In genomic region chr15:67882487-67883227, GRCh38 we compare ENCODE assay signal across 11 cellular contexts. TPM values are rescaled to one million over a fixed set of nuclear protein-coding genes. Genes with fewer than 3 reads are reported as not detected.
A peak's percentile ranks its signal among the peaks of the same experiment; 100 is the strongest.
DNase-seq lines count a peak whose midpoint lies in the region; ATAC-seq and TF ChIP-seq lines count a peak whose summit lies in the region.
"Had no signal": no experiment of that assay in that cellular context is flagged by ENCODE, and none has a peak within 500 bp of the region (broad histone marks: within the 10 kb centered on the region; RNA-seq: fewer than 3 reads in every experiment).

No MANE protein-coding gene starts in this region.

- DNase-seq in MCF 10A (ENCODE audit: unreplicated experiment) (no peak), breast epithelium (ENCODE audit: low spot score in 2 of 2) (no peak), iris pigment epithelial cell (ENCODE audit: low read depth) (peak; percentile 44), vagina (ENCODE audit: extremely low spot score in 2 of 2) (no peak), omental fat pad (ENCODE audit: low spot score) (no peak)
- DNase-seq: BE2C, SHP77 treated with DMSO at 0.1 percent for 48 hours had no signal

- no peak for TF ChIP-seq POLR2A in breast epithelium (IDR thresholded peaks at IDR 0.05)
- no peak for TF ChIP-seq POLR2A in vagina (IDR thresholded peaks at IDR 0.05)

- no peak overlapping the region for H3K4me3 Mint-ChIP-seq in MCF 10A (ENCODE audit: unreplicated experiment)

- H3K4me3 ChIP-seq in breast epithelium (no peak overlapping the region), vagina (no peak overlapping the region)

- H3K4me1 Mint-ChIP-seq in MCF 10A (ENCODE audit: insufficient read depth, unreplicated experiment): peaks cover 39% of the 10 kb centered on the region

- H3K27me3 ChIP-seq in breast epithelium: no peaks in the 10 kb centered on the region
- H3K27me3 ChIP-seq in vagina: no peaks in the 10 kb centered on the region
- H3K27me3 ChIP-seq: BE2C had no signal

- H3K9me3 Mint-ChIP-seq in MCF 10A (ENCODE audit: unreplicated experiment): peaks cover 1% of the 10 kb centered on the region

- no peaks in the 10 kb centered on the region for H3K36me3 Mint-ChIP-seq in MCF 10A (ENCODE audit: insufficient read depth, unreplicated experiment)

- peak overlapping the region in 1 of 2 donors; percentile 36 for H3K27ac ChIP-seq in breast epithelium
- H3K27ac ChIP-seq in vagina: peak overlapping the region; percentile 81

- TF ChIP-seq CTCF in MCF 10A (IDR thresholded peaks at IDR 0.05; ENCODE audit: unreplicated experiment): no peak
- TF ChIP-seq CTCF in breast epithelium (IDR thresholded peaks at IDR 0.05): no peak
- no peak for TF ChIP-seq CTCF in vagina (IDR thresholded peaks at IDR 0.05)
- no peak for TF ChIP-seq CTCF in omental fat pad (IDR thresholded peaks at IDR 0.05)

- H3K4me1 ChIP-seq in breast epithelium (no peaks in the 10 kb centered on the region), vagina (peaks cover 28% of the 10 kb centered on the region)
- H3K4me1 ChIP-seq: BE2C had no signal

- H3K27me3 Mint-ChIP-seq in MCF 10A (ENCODE audit: insufficient read depth, unreplicated experiment): no peaks in the 10 kb centered on the region

- no TSS peak for BruUV-seq in MCF 10A (replicated peaks; lab: Mats Ljungman, UMichigan)

- POLR2A ChIA-PET in MCF 10A (lab: Yijun Ruan, JAX): interaction anchor here (0.7 to 5.5 kb wide), 13 partner anchors 8 to 1528 kb away, joined by 3 to 38 read pairs (median 4); partner anchors contain the start of gene PIAS1

- H3K9me3 ChIP-seq in breast epithelium (no peaks in the 10 kb centered on the region), vagina (no peaks in the 10 kb centered on the region)
- H3K9me3 ChIP-seq: BE2C had no signal

- intact Hi-C loops in MCF 10A (cut with micrococcal nuclease) (loop anchor here (5.0 kb wide), 1 partner anchor 60 kb away; no protein-coding TSS in a partner anchor), breast epithelium (cut with DNase I; ENCODE audit: low total_unique reads) (no loop called here), vagina (cut with DNase I) (no loop called here)

- ATAC-seq in SK-N-SH treated with all-trans-retinoic acid at 6 μM for 48 hours: peak; percentile 74
- ATAC-seq in GM21529 (IDR thresholded peaks at IDR 0.05; ENCODE audit: unreplicated experiment): no peak
- ATAC-seq in omental fat pad (ENCODE audit: low FRiP score): no peak
- ATAC-seq in HG02938 (IDR thresholded peaks at IDR 0.05; ENCODE audit: unreplicated experiment): no peak

- CTCF ChIA-PET in MCF 10A (lab: Yijun Ruan, JAX): interaction anchor here (0.9 to 2.6 kb wide), 4 partner anchors 19 to 273 kb away, joined by 3 to 8 read pairs (median 4); no protein-coding TSS in a partner anchor

- no peaks in the 10 kb centered on the region for H3K36me3 ChIP-seq in breast epithelium
- H3K36me3 ChIP-seq in vagina: no peaks in the 10 kb centered on the region
- H3K36me3 ChIP-seq: BE2C had no signal

- peak overlapping the region; percentile 41 for H3K27ac Mint-ChIP-seq in MCF 10A (ENCODE audit: low read depth, unreplicated experiment)

TF ChIP-seq in SK-N-SH treated with all-trans-retinoic acid at 6 μM for 48 hours, 23 proteins besides CTCF, POLR2A, EP300 and RAD21:
- TF ChIP-seq BACH2 (CRISPR knock-in tag; IDR thresholded peaks at IDR 0.05; ENCODE audit: borderline replicate concordance) (no peak), ESRRG (CRISPR knock-in tag; IDR thresholded peaks at IDR 0.05) (no peak), POU6F1 (CRISPR knock-in tag; IDR thresholded peaks at IDR 0.05; ENCODE audit: borderline replicate concordance, low read depth) (no peak), CREB5 (CRISPR knock-in tag; IDR thresholded peaks at IDR 0.05; ENCODE audit: low read depth) (no peak), ZC3H10 (CRISPR knock-in tag; IDR thresholded peaks at IDR 0.05) (no peak), ZNF70 (CRISPR knock-in tag; IDR thresholded peaks at IDR 0.05) (no peak), PATZ1 (CRISPR knock-in tag; IDR thresholded peaks at IDR 0.05; ENCODE audit: borderline replicate concordance) (no peak), CSDC2 (CRISPR knock-in tag; IDR thresholded peaks at IDR 0.05) (no peak), ZNF8 (CRISPR knock-in tag; IDR thresholded peaks at IDR 0.05) (no peak), PPARA (CRISPR knock-in tag; IDR thresholded peaks at IDR 0.05; ENCODE audit: borderline replicate concordance) (no peak)

RNA-seq across cellular contexts. Expression of gene RNU6-1, which starts 42.8 kb away (rescaled TPM):
- total RNA-seq in MCF 10A (2022) (not detected in 2 replicates), breast epithelium (not detected), vagina (not detected), omental fat pad (not detected)
- total RNA-seq: LHCN-M2 had no signal

RNA-seq across cellular contexts. Expression of gene SKOR1, which starts 57.3 kb away (rescaled TPM):
- 0.07 and 0.17 TPM in 2 replicates for total RNA-seq in MCF 10A (2022)
- 1 to 10 TPM in 2 of 3 donors, under 1 TPM in 1; 0.98 to 1.8 (median 1.1) TPM for total RNA-seq in breast epithelium
- total RNA-seq in vagina: 0.25 TPM
- total RNA-seq in omental fat pad: 1 to 10 TPM in 1 of 4 donors, under 1 TPM in 3; 0.19 to 1.1 (median 0.49) TPM
